1 cellular context compared by ENCODE assay signal in genomic region chr3:50137567-50137966, GRCh38.
TF ChIP-seq lines count a peak whose summit lies in the region.

No MANE protein-coding gene starts in this region.

TF ChIP-seq in IMR-90, 13 proteins besides CTCF, POLR2A, EP300 and RAD21 (continued from another document):
- no peak for TF ChIP-seq CEBPB (IDR thresholded peaks at IDR 0.05; ENCODE audit: low read depth, low read length)
- no peak for TF ChIP-seq ELK1 (IDR thresholded peaks at IDR 0.05; ENCODE audit: borderline replicate concordance, low read depth, low read length)
- TF ChIP-seq MAZ (IDR thresholded peaks at IDR 0.05; ENCODE audit: borderline replicate concordance, low read depth, low read length), result no peak
- TF ChIP-seq FOS (IDR thresholded peaks at IDR 0.05; ENCODE audit: low read depth, low read length), result no peak
- TF ChIP-seq MXI1 (IDR thresholded peaks at IDR 0.05; ENCODE audit: borderline replicate concordance, low read depth, low read length), result no peak
- TF ChIP-seq MAFK (IDR thresholded peaks at IDR 0.05; ENCODE audit: low read depth, low read length), result no peak
- TF ChIP-seq, protein P1, sequence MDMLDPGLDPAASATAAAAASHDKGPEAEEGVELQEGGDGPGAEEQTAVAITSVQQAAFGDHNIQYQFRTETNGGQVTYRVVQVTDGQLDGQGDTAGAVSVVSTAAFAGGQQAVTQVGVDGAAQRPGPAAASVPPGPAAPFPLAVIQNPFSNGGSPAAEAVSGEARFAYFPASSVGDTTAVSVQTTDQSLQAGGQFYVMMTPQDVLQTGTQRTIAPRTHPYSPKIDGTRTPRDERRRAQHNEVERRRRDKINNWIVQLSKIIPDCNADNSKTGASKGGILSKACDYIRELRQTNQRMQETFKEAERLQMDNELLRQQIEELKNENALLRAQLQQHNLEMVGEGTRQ (IDR thresholded peaks at IDR 0.05; ENCODE audit: low read depth, low read length), result no peak
TF ChIP-seq in IMR-90: peak in this region for 0.
